28 cellular contexts compared by ENCODE assay signal in the genomic region with DNA sequence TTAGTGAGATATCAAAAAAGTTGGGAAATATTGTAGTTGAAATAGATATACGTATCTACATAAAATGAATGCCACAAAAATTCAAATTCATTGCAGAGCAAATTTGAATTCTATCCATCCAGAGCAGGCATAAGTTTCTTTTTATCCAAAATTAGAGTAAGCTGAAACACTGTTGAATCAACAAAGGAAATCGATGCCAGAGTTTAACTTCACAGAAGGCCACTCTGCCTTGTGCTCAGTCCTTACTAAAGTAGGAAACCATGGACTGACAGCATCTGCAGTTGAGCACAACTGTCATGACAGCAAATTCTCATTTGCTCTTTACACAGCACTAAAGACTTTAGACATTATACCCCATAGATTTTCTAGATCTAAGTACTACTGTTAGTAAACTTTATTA.
"Had no signal": no experiment of that assay in that cellular context is flagged by ENCODE, and none has a peak within 500 bp of the region (broad histone marks: within the 10 kb centered on the region; RNA-seq: fewer than 3 reads in every experiment).

No MANE protein-coding gene starts in this region.

- H3K4me3 Mint-ChIP-seq: activated CD4-positive, alpha-beta T cell treated with anti-CD3 and anti-CD28 coated beads for 36 hours; activated CD4-positive, alpha-beta T cell treated with anti-CD3 and anti-CD28 coated beads, Interleukin-2, amount 10 ng/mL, durations not matched to agents 7 days and 5 days; activated CD8-positive, alpha-beta T cell treated with anti-CD3 and anti-CD28 coated beads, Interleukin-2, amount 10 ng/mL, durations not matched to agents 7 days and 5 days; activated naive CD4-positive, alpha-beta T cell treated with anti-CD3 and anti-CD28 coated beads for 36 hours; activated T-cell treated with anti-CD3 and anti-CD28 coated beads, Interleukin-2, amount 50 U/mL, for 24 hours; activated T-helper 1 cell treated with anti-CD3 and anti-CD28 coated beads, Interleukin-12 subunit alpha, Interleukin-12 subunit beta, Interleukin-2, Interleukin-4 antibody, amounts not matched to agents 30 ng/mL and 10 ng/mL and 1 ng/mL, durations not matched to agents 14 hours and 24 hours and 36 hours had no signal

- H3K36me3 ChIP-seq: breast epithelium had no signal

- H3K27me3 Mint-ChIP-seq: activated CD4-positive, alpha-beta T cell treated with anti-CD3 and anti-CD28 coated beads for 36 hours; activated CD4-positive, alpha-beta T cell treated with anti-CD3 and anti-CD28 coated beads, Interleukin-2, amount 10 ng/mL, durations not matched to agents 7 days and 5 days; activated T-cell treated with anti-CD3 and anti-CD28 coated beads, Interleukin-2, amount 50 U/mL, for 24 hours had no signal

- H3K27ac ChIP-seq: adrenal gland, breast epithelium, SJSA1 had no signal

- H3K4me3 ChIP-seq: adrenal gland, body of pancreas, breast epithelium, K562, SJSA1 had no signal

- H3K27ac Mint-ChIP-seq: activated CD4-positive, alpha-beta T cell treated with anti-CD3 and anti-CD28 coated beads for 36 hours; activated CD4-positive, alpha-beta T cell treated with anti-CD3 and anti-CD28 coated beads, Interleukin-2, amount 10 ng/mL, durations not matched to agents 7 days and 5 days; activated CD8-positive, alpha-beta T cell treated with anti-CD3 and anti-CD28 coated beads, Interleukin-2, amount 10 ng/mL, durations not matched to agents 7 days and 5 days; activated naive CD4-positive, alpha-beta T cell treated with anti-CD3 and anti-CD28 coated beads for 36 hours; activated naive CD4-positive, alpha-beta T cell treated with anti-CD3 and anti-CD28 coated beads, Interleukin-2, amount 50 U/mL, for 72 hours; activated T-cell treated with anti-CD3 and anti-CD28 coated beads, Interleukin-2, amount 50 U/mL, for 24 hours; activated T-helper 1 cell treated with anti-CD3 and anti-CD28 coated beads, Interleukin-12 subunit alpha, Interleukin-12 subunit beta, Interleukin-2, Interleukin-4 antibody, amounts not matched to agents 30 ng/mL and 10 ng/mL and 1 ng/mL, durations not matched to agents 14 hours and 24 hours and 36 hours had no signal

- H3K9me3 Mint-ChIP-seq: activated CD4-positive, alpha-beta T cell treated with anti-CD3 and anti-CD28 coated beads, Interleukin-2, amount 10 ng/mL, durations not matched to agents 7 days and 5 days; activated naive CD4-positive, alpha-beta T cell treated with anti-CD3 and anti-CD28 coated beads for 36 hours; activated naive CD4-positive, alpha-beta T cell treated with anti-CD3 and anti-CD28 coated beads, Interleukin-2, amount 50 U/mL, for 72 hours; activated T-cell treated with anti-CD3 and anti-CD28 coated beads, Interleukin-2, amount 50 U/mL, for 24 hours; activated T-helper 1 cell treated with anti-CD3 and anti-CD28 coated beads, Interleukin-12 subunit alpha, Interleukin-12 subunit beta, Interleukin-2, Interleukin-4 antibody, amounts not matched to agents 30 ng/mL and 10 ng/mL and 1 ng/mL, durations not matched to agents 14 hours and 24 hours and 36 hours had no signal

- H3K4me1 ChIP-seq: breast epithelium, SJSA1 had no signal

- H3K4me2 ChIP-seq: SK-N-SH had no signal

- H3K9me3 ChIP-seq: adrenal gland, body of pancreas, breast epithelium, SJSA1, SK-N-SH had no signal

- H3K9ac ChIP-seq: SK-N-SH had no signal

- DNase-seq: activated CD4-positive, alpha-beta T cell treated with anti-CD3 and anti-CD28 coated beads for 36 hours; activated CD4-positive, alpha-beta T cell treated with anti-CD3 and anti-CD28 coated beads, Interleukin-2, amount 10 ng/mL, durations not matched to agents 7 days and 5 days; activated CD4-positive, alpha-beta T cell treated with anti-CD3 and anti-CD28 coated beads, Interleukin-2, amount 50 U/mL, for 48 hours; activated CD8-positive, alpha-beta T cell treated with anti-CD3 and anti-CD28 coated beads, Interleukin-2, amount 10 ng/mL, durations not matched to agents 7 days and 5 days; activated gamma-delta T cell treated with Interleukin-2 at 50 U/mL for 16 hours; activated naive CD4-positive, alpha-beta T cell treated with anti-CD3 and anti-CD28 coated beads for 36 hours; activated T-cell treated with anti-CD3 and anti-CD28 coated beads, Interleukin-2, amount 50 U/mL, for 24 hours; adrenal gland; body of pancreas; NCI-H1105; NCI-H1417 treated with DMSO at 0.1 percent for 48 hours; NCI-H1930; NCI-H2081 treated with DMSO at 0.1 percent for 48 hours; NCI-H226; NCI-H446 treated with DMSO at 0.1 percent for 48 hours; NCI-H524; SHP77; SK-N-SH; SW 1271; T-helper 1 cell; T1000 had no signal

- H3K27me3 ChIP-seq: adrenal gland, body of pancreas, breast epithelium, SJSA1 had no signal

- ATAC-seq: activated CD4-positive, alpha-beta T cell treated with anti-CD3 and anti-CD28 coated beads for 36 hours; activated CD4-positive, CD25-positive, alpha-beta regulatory T cell treated with anti-CD3 and anti-CD28 coated beads, Interleukin-2, amount 50 U/mL, for 24 hours; activated CD8-positive, alpha-beta T cell treated with anti-CD3 and anti-CD28 coated beads, Interleukin-2, amount 10 ng/mL, durations not matched to agents 7 days and 5 days; activated naive CD4-positive, alpha-beta T cell treated with anti-CD3 and anti-CD28 coated beads, Interleukin-2, amount 50 U/mL, for 72 hours; body of pancreas; K562; Panc1 had no signal
